ENCODE assay signal across 11 cellular contexts in genomic region chr15:73781038-73781925, GRCh38. TPM values are rescaled to one million over a fixed set of nuclear protein-coding genes. Genes with fewer than 3 reads are reported as not detected.
A peak's percentile ranks its signal among the peaks of the same experiment; 100 is the strongest.
DNase-seq lines count a peak whose midpoint lies in the region; ATAC-seq and TF ChIP-seq lines count a peak whose summit lies in the region.
"Had no signal": no experiment of that assay in that cellular context is flagged by ENCODE, and none has a peak within 500 bp of the region (broad histone marks: within the 10 kb centered on the region; RNA-seq: fewer than 3 reads in every experiment).

No MANE protein-coding gene starts in this region.

- intact Hi-C loops in activated CD4-positive, alpha-beta T cell treated with anti-CD3 and anti-CD28 coated beads for 36 hours (cut with DNase I, micrococcal nuclease), result no loop called here
- intact Hi-C loops in posterior vena cava (cut with DNase I), result no loop called here

- no peak overlapping the region for H3K4me3 Mint-ChIP-seq in activated CD4-positive, alpha-beta T cell treated with anti-CD3 and anti-CD28 coated beads for 36 hours
- H3K4me3 Mint-ChIP-seq in chondrocyte (ENCODE audit: unreplicated experiment), result no peak overlapping the region
- H3K4me3 Mint-ChIP-seq in T-cell, result no peak overlapping the region
- H3K4me3 Mint-ChIP-seq: activated T-cell treated with anti-CD3 and anti-CD28 coated beads, Interleukin-2, amount 50 U/mL, for 72 hours; CD4-positive, CD25-positive, alpha-beta regulatory T cell had no signal

- TF ChIP-seq POLR2A in NB4 (IDR thresholded peaks at IDR 0.05; ENCODE audit: extremely low read depth, insufficient read length), result no peak

- no peak overlapping the region for H3K4me3 ChIP-seq in NB4 (ENCODE audit: low read depth, low read length)

- peak; percentile 37 for DNase-seq in activated CD4-positive, alpha-beta T cell treated with anti-CD3 and anti-CD28 coated beads for 36 hours
- DNase-seq in activated CD4-positive, alpha-beta T cell treated with anti-CD3 and anti-CD28 coated beads for 1 hour, result no peak
- DNase-seq in NB4 (ENCODE audit: low read depth), result peak; percentile 24
- no peak for DNase-seq in chondrocyte (ENCODE audit: low spot score)
- DNase-seq in posterior vena cava (ENCODE audit: low spot score), result peak; percentile 60
- DNase-seq in T-cell, result no peak
- DNase-seq in activated naive CD4-positive, alpha-beta T cell (lab: John Stamatoyannopoulos, UW), result no peak
- DNase-seq: NCI-H2081 treated with DMSO at 0.1 percent for 48 hours had no signal

- H3K36me3 Mint-ChIP-seq in activated CD4-positive, alpha-beta T cell treated with anti-CD3 and anti-CD28 coated beads for 36 hours (ENCODE audit: low read depth), result no peaks in the 10 kb centered on the region
- H3K36me3 Mint-ChIP-seq in chondrocyte (ENCODE audit: low read depth) (peaks cover 1% of the 10 kb centered on the region), T-cell (no peaks in the 10 kb centered on the region)
- H3K36me3 Mint-ChIP-seq: CD4-positive, CD25-positive, alpha-beta regulatory T cell had no signal

- no peaks in the 10 kb centered on the region for H3K9me3 Mint-ChIP-seq in activated CD4-positive, alpha-beta T cell treated with anti-CD3 and anti-CD28 coated beads for 36 hours (ENCODE audit: low read depth)
- H3K9me3 Mint-ChIP-seq in chondrocyte (ENCODE audit: low read depth) (no peaks in the 10 kb centered on the region), T-cell (no peaks in the 10 kb centered on the region)
- H3K9me3 Mint-ChIP-seq: activated T-cell treated with anti-CD3 and anti-CD28 coated beads, Interleukin-2, amount 50 U/mL, for 72 hours; CD4-positive, CD25-positive, alpha-beta regulatory T cell had no signal

- CTCF ChIA-PET in activated CD4-positive, alpha-beta T cell treated with anti-CD3 and anti-CD28 coated beads for 36 hours (lab: Charles Lee), result interaction anchor here (0.6 to 1.0 kb wide), 2 partner anchors 81 to 93 kb away, joined by 3 read pairs; no protein-coding TSS in a partner anchor
- CTCF ChIA-PET in T-cell (lab: Charles Lee), result no interaction called here

- H3K27me3 Mint-ChIP-seq in activated CD4-positive, alpha-beta T cell treated with anti-CD3 and anti-CD28 coated beads for 36 hours, result no peaks in the 10 kb centered on the region
- H3K27me3 Mint-ChIP-seq in chondrocyte (ENCODE audit: low read depth) (no peaks in the 10 kb centered on the region), T-cell (no peaks in the 10 kb centered on the region)

- peak; percentile 30 for ATAC-seq in activated CD4-positive, alpha-beta T cell treated with anti-CD3 and anti-CD28 coated beads for 36 hours
- ATAC-seq in T-cell (replicated peaks in 1 of 4) (no peak), GM18909 (IDR thresholded peaks at IDR 0.05; ENCODE audit: poor library complexity, unreplicated experiment) (no peak)
- ATAC-seq: activated T-cell treated with anti-CD3 and anti-CD28 coated beads, Interleukin-2, amount 50 U/mL, for 72 hours had no signal

- TF ChIP-seq CTCF in NB4 (IDR thresholded peaks at IDR 0.05; ENCODE audit: low read depth, low read length), result no peak
- peak; percentile 65 for TF ChIP-seq CTCF in chondrocyte (IDR thresholded peaks at IDR 0.05)

- POLR2A ChIA-PET in activated CD4-positive, alpha-beta T cell treated with anti-CD3 and anti-CD28 coated beads for 36 hours (lab: Charles Lee), result no interaction called here
- POLR2A ChIA-PET in T-cell (lab: Charles Lee), result no interaction called here

- H3K27ac Mint-ChIP-seq in activated CD4-positive, alpha-beta T cell treated with anti-CD3 and anti-CD28 coated beads for 36 hours, result no peak overlapping the region
- no peak overlapping the region for H3K27ac Mint-ChIP-seq in chondrocyte (ENCODE audit: unreplicated experiment)
- H3K27ac Mint-ChIP-seq in T-cell, result no peak overlapping the region
- H3K27ac Mint-ChIP-seq: activated T-cell treated with anti-CD3 and anti-CD28 coated beads, Interleukin-2, amount 50 U/mL, for 72 hours; CD4-positive, CD25-positive, alpha-beta regulatory T cell had no signal

- no peaks in the 10 kb centered on the region for H3K4me1 Mint-ChIP-seq in activated CD4-positive, alpha-beta T cell treated with anti-CD3 and anti-CD28 coated beads for 36 hours
- H3K4me1 Mint-ChIP-seq in chondrocyte (ENCODE audit: low read depth) (peaks cover 12% of the 10 kb centered on the region), T-cell (no peaks in the 10 kb centered on the region)
- H3K4me1 Mint-ChIP-seq: CD4-positive, CD25-positive, alpha-beta regulatory T cell had no signal

RNA-seq across cellular contexts. Expression of gene INSYN1, which starts 28.1 kb away (rescaled TPM):
- total RNA-seq in activated CD4-positive, alpha-beta T cell treated with anti-CD3 and anti-CD28 coated beads for 36 hours, result not detected
- total RNA-seq in chondrocyte (9.9 to 24.9 TPM (median 23.0 TPM) in 3 replicates), posterior vena cava (10 to 100 TPM; 12.8 to 13.8 TPM), T-cell (not detected)
- total RNA-seq: activated T-cell treated with anti-CD3 and anti-CD28 coated beads, Interleukin-2, amount 50 U/mL, for 72 hours; CD4-positive, CD25-positive, alpha-beta regulatory T cell had no signal

Comparison
In these comparisons a context has a peak if more than half of its experiments do, and no peak if none do; other contexts are left out.
1. DNase-seq: peak in activated CD4-positive, alpha-beta T cell treated with anti-CD3 and anti-CD28 coated beads for 36 hours (single experiment), NB4 (single experiment) and posterior vena cava (single experiment); none in activated CD4-positive, alpha-beta T cell treated with anti-CD3 and anti-CD28 coated beads for 1 hour (single experiment), chondrocyte (single experiment), T-cell (0 of 34) and activated naive CD4-positive, alpha-beta T cell (0 of 4).